ENCODE assay signal across 10 cellular contexts in genomic region chr16:84810518-84811273, GRCh38. TPM values are rescaled to one million over a fixed set of nuclear protein-coding genes. Genes with fewer than 3 reads are reported as not detected.
A peak's percentile ranks its signal among the peaks of the same experiment; 100 is the strongest.
DNase-seq lines count a peak whose midpoint lies in the region; ATAC-seq, FAIRE-seq and TF ChIP-seq lines count a peak whose summit lies in the region.
"Had no signal": no experiment of that assay in that cellular context is flagged by ENCODE, and none has a peak within 500 bp of the region (broad histone marks: within the 10 kb centered on the region; RNA-seq: fewer than 3 reads in every experiment).

No MANE protein-coding gene starts in this region.

- no peaks in the 10 kb centered on the region for H3K79me2 ChIP-seq in astrocyte (ENCODE audit: insufficient read depth, low read length)

- H3K9me3 ChIP-seq in astrocyte (ENCODE audit: insufficient read depth, low read depth, low read length) = peaks cover 8% of the 10 kb centered on the region
- H3K9me3 ChIP-seq: thoracic aorta had no signal

- H3K27me3 ChIP-seq in GM06990 (replicated peaks; ENCODE audit: control insufficient read depth, insufficient read depth, low read length) = no peaks in the 10 kb centered on the region
- peaks cover 4% of the 10 kb centered on the region for H3K27me3 ChIP-seq in astrocyte (ENCODE audit: insufficient read depth, low read length)

- H3K9me3 Mint-ChIP-seq in astrocyte (ENCODE audit: unreplicated experiment) = peaks cover 3% of the 10 kb centered on the region
- peaks cover 0 to 3% (median 0%) of the 10 kb centered on the region in 6 donors for H3K9me3 Mint-ChIP-seq in immature natural killer cell

- H3K27ac ChIP-seq in astrocyte (ENCODE audit: low read depth, low read length) = no peak overlapping the region
- H3K27ac ChIP-seq: thoracic aorta had no signal

- TF ChIP-seq CTCF in GM06990 (IDR thresholded peaks at IDR 0.05; ENCODE audit: insufficient read depth, low read length, poor library complexity, severe bottlenecking) (no peak), astrocyte (IDR thresholded peaks at IDR 0.05; ENCODE audit: insufficient read depth, low read depth, low read length) (no peak)

- H3K36me3 ChIP-seq in GM06990 (ENCODE audit: control insufficient read depth, insufficient read depth, low read length) (no peaks in the 10 kb centered on the region), astrocyte (ENCODE audit: insufficient read depth, low read length) (no peaks in the 10 kb centered on the region)
- H3K36me3 ChIP-seq: thoracic aorta had no signal

- no peak overlapping the region for H3K9ac ChIP-seq in astrocyte (ENCODE audit: low read length)

- H3K4me3 Mint-ChIP-seq in astrocyte (ENCODE audit: unreplicated experiment) (no peak overlapping the region), immature natural killer cell (no peak overlapping the region)

- peaks cover 24% of the 10 kb centered on the region for H3K4me1 ChIP-seq in astrocyte (ENCODE audit: insufficient read depth, low read length)

- no peak overlapping the region for H3K4me2 ChIP-seq in astrocyte (ENCODE audit: low read length)

- H3K4me3 ChIP-seq in GM06990 (replicated peaks; ENCODE audit: low read depth, low read length) = no peak overlapping the region
- H3K4me3 ChIP-seq in astrocyte (ENCODE audit: insufficient read depth, low read depth, low read length) = no peak overlapping the region
- no peak overlapping the region for H3K4me3 ChIP-seq in skeletal muscle cell (ENCODE audit: low read depth, low read length)
- H3K4me3 ChIP-seq: skin epidermis, thoracic aorta had no signal

- H3K4me1 Mint-ChIP-seq in astrocyte (ENCODE audit: low read depth, unreplicated experiment) = peaks cover 4% of the 10 kb centered on the region
- peaks cover 0 to 8% of the 10 kb centered on the region in 2 donors for H3K4me1 Mint-ChIP-seq in immature natural killer cell

- DNase-seq in GM06990 (ENCODE audit: extremely low read depth, insufficient read length) (peak; percentile 28), Kasumi-1 (lab: John Stamatoyannopoulos, UW) (peak; percentile 91 to 94), astrocyte (ENCODE audit: low read depth) (peak; percentile 83), skeletal muscle cell (ENCODE audit: low read depth) (peak; percentile 68), C1 segment of cervical spinal cord (lab: John Stamatoyannopoulos, UW) (no peak), immature natural killer cell (no peak)
- DNase-seq: cerebellar nuclear complex had no signal

- H3K27me3 Mint-ChIP-seq in astrocyte (ENCODE audit: low read depth, unreplicated experiment) (peaks cover 45% of the 10 kb centered on the region), immature natural killer cell (ENCODE audit: low read depth in 3 of 3) (peaks cover 4 to 7% (median 5%) of the 10 kb centered on the region in 3 donors)

- no peaks in the 10 kb centered on the region for H4K20me1 ChIP-seq in astrocyte (ENCODE audit: insufficient read depth, low read length)

- H3K36me3 Mint-ChIP-seq in astrocyte (ENCODE audit: low read depth, unreplicated experiment) (no peaks in the 10 kb centered on the region), immature natural killer cell (no peaks in the 10 kb centered on the region)

- H2AFZ ChIP-seq in astrocyte (ENCODE audit: low read depth, low read length) = no peak overlapping the region

- FAIRE-seq in astrocyte (lab: Jason Lieb, UNC) = no peak

- H3K27ac Mint-ChIP-seq in astrocyte (ENCODE audit: unreplicated experiment) (no peak overlapping the region), immature natural killer cell (no peak overlapping the region)

- ATAC-seq in GM19452 (IDR thresholded peaks at IDR 0.05; ENCODE audit: unreplicated experiment) = no peak

RNA-seq across cellular contexts. Expression of gene CRISPLD2, which starts 9.1 kb away (rescaled TPM):
- total RNA-seq in astrocyte = 1.8 and 2.4 TPM in 2 replicates
- polyA plus RNA-seq in immature natural killer cell = under 1 TPM; 0.05 to 0.24 (median 0.09) TPM

Comparison
In these comparisons a context has a peak if more than half of its experiments do, and no peak if none do; other contexts are left out.
1. DNase-seq: peak in GM06990 (single experiment), Kasumi-1 (2 of 2), astrocyte (single experiment) and skeletal muscle cell (single experiment); none in C1 segment of cervical spinal cord (0 of 14) and immature natural killer cell (0 of 3).